1 cellular context compared by ENCODE assay signal in the genomic region with DNA sequence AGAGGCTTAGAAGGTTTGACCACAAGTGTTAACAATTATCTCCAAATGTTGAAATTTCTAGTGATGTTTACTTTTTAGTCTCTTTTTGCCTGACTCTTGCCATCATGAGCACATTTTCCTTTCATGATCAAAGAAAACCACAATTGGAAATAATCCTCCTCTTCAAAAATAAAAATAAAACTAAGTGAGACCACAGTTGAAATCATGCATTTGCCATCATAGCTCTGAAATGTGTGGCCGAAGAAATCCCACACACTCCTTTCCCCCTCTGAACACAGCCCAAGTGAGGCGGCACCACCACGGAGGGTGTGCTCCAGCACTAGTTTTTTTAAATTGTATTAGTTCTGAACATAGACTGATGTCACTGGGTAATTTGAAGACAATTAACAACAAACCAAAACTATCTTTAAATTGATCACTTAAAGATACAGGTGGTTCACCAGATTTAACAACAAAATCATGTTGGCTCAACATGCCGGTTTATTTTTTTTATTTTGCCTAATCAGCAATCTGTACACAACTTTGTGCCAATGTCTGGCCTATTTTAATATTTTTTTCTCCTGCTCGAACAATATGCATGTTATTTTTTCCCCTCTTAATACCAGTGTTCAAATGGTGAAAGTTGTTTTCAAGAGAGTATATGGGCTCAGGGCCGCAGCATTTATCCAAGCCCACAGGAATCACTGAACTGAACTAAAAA.
TF ChIP-seq lines count a peak whose summit lies in the region.

No MANE protein-coding gene starts in this region.

TF ChIP-seq in GM23338, 12 proteins besides CTCF, POLR2A, EP300 and RAD21 (continued from another document):
- TF ChIP-seq, protein P1, sequence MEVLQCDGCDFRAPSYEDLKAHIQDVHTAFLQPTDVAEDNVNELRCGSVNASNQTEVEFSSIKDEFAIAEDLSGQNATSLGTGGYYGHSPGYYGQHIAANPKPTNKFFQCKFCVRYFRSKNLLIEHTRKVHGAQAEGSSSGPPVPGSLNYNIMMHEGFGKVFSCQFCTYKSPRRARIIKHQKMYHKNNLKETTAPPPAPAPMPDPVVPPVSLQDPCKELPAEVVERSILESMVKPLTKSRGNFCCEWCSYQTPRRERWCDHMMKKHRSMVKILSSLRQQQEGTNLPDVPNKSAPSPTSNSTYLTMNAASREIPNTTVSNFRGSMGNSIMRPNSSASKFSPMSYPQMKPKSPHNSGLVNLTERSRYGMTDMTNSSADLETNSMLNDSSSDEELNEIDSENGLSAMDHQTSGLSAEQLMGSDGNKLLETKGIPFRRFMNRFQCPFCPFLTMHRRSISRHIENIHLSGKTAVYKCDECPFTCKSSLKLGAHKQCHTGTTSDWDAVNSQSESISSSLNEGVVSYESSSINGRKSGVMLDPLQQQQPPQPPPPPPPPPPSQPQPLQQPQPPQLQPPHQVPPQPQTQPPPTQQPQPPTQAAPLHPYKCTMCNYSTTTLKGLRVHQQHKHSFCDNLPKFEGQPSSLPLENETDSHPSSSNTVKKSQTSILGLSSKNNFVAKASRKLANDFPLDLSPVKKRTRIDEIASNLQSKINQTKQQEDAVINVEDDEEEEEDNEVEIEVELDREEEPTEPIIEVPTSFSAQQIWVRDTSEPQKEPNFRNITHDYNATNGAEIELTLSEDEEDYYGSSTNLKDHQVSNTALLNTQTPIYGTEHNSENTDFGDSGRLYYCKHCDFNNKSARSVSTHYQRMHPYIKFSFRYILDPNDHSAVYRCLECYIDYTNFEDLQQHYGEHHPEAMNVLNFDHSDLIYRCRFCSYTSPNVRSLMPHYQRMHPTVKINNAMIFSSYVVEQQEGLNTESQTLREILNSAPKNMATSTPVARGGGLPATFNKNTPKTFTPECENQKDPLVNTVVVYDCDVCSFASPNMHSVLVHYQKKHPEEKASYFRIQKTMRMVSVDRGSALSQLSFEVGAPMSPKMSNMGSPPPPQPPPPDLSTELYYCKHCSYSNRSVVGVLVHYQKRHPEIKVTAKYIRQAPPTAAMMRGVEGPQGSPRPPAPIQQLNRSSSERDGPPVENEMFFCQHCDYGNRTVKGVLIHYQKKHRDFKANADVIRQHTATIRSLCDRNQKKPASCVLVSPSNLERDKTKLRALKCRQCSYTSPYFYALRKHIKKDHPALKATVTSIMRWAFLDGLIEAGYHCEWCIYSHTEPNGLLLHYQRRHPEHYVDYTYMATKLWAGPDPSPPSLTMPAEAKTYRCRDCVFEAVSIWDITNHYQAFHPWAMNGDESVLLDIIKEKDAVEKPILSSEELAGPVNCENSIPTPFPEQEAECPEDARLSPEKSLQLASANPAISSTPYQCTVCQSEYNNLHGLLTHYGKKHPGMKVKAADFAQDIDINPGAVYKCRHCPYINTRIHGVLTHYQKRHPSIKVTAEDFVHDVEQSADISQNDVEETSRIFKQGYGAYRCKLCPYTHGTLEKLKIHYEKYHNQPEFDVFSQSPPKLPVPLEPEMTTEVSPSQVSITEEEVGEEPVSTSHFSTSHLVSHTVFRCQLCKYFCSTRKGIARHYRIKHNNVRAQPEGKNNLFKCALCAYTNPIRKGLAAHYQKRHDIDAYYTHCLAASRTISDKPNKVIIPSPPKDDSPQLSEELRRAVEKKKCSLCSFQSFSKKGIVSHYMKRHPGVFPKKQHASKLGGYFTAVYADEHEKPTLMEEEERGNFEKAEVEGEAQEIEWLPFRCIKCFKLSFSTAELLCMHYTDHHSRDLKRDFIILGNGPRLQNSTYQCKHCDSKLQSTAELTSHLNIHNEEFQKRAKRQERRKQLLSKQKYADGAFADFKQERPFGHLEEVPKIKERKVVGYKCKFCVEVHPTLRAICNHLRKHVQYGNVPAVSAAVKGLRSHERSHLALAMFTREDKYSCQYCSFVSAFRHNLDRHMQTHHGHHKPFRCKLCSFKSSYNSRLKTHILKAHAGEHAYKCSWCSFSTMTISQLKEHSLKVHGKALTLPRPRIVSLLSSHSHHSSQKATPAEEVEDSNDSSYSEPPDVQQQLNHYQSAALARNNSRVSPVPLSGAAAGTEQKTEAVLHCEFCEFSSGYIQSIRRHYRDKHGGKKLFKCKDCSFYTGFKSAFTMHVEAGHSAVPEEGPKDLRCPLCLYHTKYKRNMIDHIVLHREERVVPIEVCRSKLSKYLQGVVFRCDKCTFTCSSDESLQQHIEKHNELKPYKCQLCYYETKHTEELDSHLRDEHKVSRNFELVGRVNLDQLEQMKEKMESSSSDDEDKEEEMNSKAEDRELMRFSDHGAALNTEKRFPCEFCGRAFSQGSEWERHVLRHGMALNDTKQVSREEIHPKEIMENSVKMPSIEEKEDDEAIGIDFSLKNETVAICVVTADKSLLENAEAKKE (CRISPR knock-in tag; IDR thresholded peaks at IDR 0.05), result no peak
- no peak for TF ChIP-seq POLR2AphosphoS5 (IDR thresholded peaks at IDR 0.05; ENCODE audit: low read depth)
- no peak for TF ChIP-seq EZH2 (IDR thresholded peaks at IDR 0.05; ENCODE audit: low read depth, unreplicated experiment)
- no peak for TF ChIP-seq ZNF114 (CRISPR knock-in tag; IDR thresholded peaks at IDR 0.05)
- TF ChIP-seq ZNF331 (CRISPR knock-in tag; IDR thresholded peaks at IDR 0.05; ENCODE audit: low read depth), result no peak
- TF ChIP-seq, protein P2, sequence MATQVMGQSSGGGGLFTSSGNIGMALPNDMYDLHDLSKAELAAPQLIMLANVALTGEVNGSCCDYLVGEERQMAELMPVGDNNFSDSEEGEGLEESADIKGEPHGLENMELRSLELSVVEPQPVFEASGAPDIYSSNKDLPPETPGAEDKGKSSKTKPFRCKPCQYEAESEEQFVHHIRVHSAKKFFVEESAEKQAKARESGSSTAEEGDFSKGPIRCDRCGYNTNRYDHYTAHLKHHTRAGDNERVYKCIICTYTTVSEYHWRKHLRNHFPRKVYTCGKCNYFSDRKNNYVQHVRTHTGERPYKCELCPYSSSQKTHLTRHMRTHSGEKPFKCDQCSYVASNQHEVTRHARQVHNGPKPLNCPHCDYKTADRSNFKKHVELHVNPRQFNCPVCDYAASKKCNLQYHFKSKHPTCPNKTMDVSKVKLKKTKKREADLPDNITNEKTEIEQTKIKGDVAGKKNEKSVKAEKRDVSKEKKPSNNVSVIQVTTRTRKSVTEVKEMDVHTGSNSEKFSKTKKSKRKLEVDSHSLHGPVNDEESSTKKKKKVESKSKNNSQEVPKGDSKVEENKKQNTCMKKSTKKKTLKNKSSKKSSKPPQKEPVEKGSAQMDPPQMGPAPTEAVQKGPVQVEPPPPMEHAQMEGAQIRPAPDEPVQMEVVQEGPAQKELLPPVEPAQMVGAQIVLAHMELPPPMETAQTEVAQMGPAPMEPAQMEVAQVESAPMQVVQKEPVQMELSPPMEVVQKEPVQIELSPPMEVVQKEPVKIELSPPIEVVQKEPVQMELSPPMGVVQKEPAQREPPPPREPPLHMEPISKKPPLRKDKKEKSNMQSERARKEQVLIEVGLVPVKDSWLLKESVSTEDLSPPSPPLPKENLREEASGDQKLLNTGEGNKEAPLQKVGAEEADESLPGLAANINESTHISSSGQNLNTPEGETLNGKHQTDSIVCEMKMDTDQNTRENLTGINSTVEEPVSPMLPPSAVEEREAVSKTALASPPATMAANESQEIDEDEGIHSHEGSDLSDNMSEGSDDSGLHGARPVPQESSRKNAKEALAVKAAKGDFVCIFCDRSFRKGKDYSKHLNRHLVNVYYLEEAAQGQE (IDR thresholded peaks at IDR 0.05; ENCODE audit: unreplicated experiment), result no peak
- TF ChIP-seq NANOG (IDR thresholded peaks at IDR 0.05; ENCODE audit: borderline replicate concordance), result no peak
- TF ChIP-seq, protein P3, sequence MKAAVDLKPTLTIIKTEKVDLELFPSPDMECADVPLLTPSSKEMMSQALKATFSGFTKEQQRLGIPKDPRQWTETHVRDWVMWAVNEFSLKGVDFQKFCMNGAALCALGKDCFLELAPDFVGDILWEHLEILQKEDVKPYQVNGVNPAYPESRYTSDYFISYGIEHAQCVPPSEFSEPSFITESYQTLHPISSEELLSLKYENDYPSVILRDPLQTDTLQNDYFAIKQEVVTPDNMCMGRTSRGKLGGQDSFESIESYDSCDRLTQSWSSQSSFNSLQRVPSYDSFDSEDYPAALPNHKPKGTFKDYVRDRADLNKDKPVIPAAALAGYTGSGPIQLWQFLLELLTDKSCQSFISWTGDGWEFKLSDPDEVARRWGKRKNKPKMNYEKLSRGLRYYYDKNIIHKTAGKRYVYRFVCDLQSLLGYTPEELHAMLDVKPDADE (IDR thresholded peaks at IDR 0.05), result no peak
- no peak for TF ChIP-seq EZH2phosphoT487 (IDR thresholded peaks at IDR 0.05; ENCODE audit: unreplicated experiment)
- TF ChIP-seq STAT1 (IDR thresholded peaks at IDR 0.05; ENCODE audit: unreplicated experiment), result no peak
- TF ChIP-seq CREB1 (CRISPR knock-in tag; IDR thresholded peaks at IDR 0.05; ENCODE audit: low read depth), result no peak
